Comparison of ENCODE assay signal across 10 cellular contexts in genomic region chr6:130756836-130757235, GRCh38.
"Had no signal": no experiment of that assay in that cellular context is flagged by ENCODE, and none has a peak within 500 bp of the region (broad histone marks: within the 10 kb centered on the region; RNA-seq: fewer than 3 reads in every experiment).

No MANE protein-coding gene starts in this region.

- H2AFZ ChIP-seq: GM23338 had no signal

- ATAC-seq: GM23338 had no signal

- H3K9ac ChIP-seq: KMS-11 had no signal

- H3K4me1 Mint-ChIP-seq: GM23338 had no signal

- FAIRE-seq: H1, H54 had no signal

- DNase-seq: H9, HCEC 1CT, IMR-90, Karpas-422, KBM-7 had no signal

- H3K4me3 ChIP-seq: GM23338 had no signal

- H3K4me2 ChIP-seq: GM23338, KMS-11 had no signal

- H3K4me3 Mint-ChIP-seq: GM23338, H9 had no signal

- H3K27ac ChIP-seq: HL-60, KMS-11 had no signal

- H3K27ac Mint-ChIP-seq: GM23338, H9 had no signal
